8 cellular contexts compared by ENCODE assay signal in genomic region chrX:72308566-72309296, GRCh38. TPM values are rescaled to one million over a fixed set of nuclear protein-coding genes. Genes with fewer than 3 reads are reported as not detected.
A peak's percentile ranks its signal among the peaks of the same experiment; 100 is the strongest.
DNase-seq lines count a peak whose midpoint lies in the region; ATAC-seq, FAIRE-seq and TF ChIP-seq lines count a peak whose summit lies in the region.

No MANE protein-coding gene starts in this region.

- H3K27ac Mint-ChIP-seq in Calu3 (ENCODE audit: unreplicated experiment) (no peak overlapping the region), nephron progenitor cell (no peak overlapping the region)
- no peak overlapping the region for H3K27ac Mint-ChIP-seq in activated T-helper 17 cell treated with anti-CD3 and anti-CD28 coated beads, Interleukin-2, amount 50 U/mL, for 72 hours

- H3K27me3 Mint-ChIP-seq in Calu3 (ENCODE audit: unreplicated experiment) (peaks cover 50% of the 10 kb centered on the region), nephron progenitor cell (ENCODE audit: low read depth, poor library complexity) (peaks cover 22% of the 10 kb centered on the region)
- peaks cover 30% of the 10 kb centered on the region for H3K27me3 Mint-ChIP-seq in activated T-helper 17 cell treated with anti-CD3 and anti-CD28 coated beads, Interleukin-2, amount 50 U/mL, for 72 hours

- H3K27me3 ChIP-seq in foreskin keratinocyte = peaks cover 48% of the 10 kb centered on the region

- H3K4me3 Mint-ChIP-seq in Calu3 (ENCODE audit: low read depth, unreplicated experiment) (peak overlapping the region; percentile 57), nephron progenitor cell (peak overlapping the region; percentile 90)
- peak overlapping the region; percentile 77 for H3K4me3 Mint-ChIP-seq in activated T-helper 17 cell treated with anti-CD3 and anti-CD28 coated beads, Interleukin-2, amount 50 U/mL, for 72 hours

- H3K4me1 Mint-ChIP-seq in Calu3 (ENCODE audit: low read depth, unreplicated experiment) (peaks cover 7% of the 10 kb centered on the region), nephron progenitor cell (peaks cover 26% of the 10 kb centered on the region)
- H3K4me1 Mint-ChIP-seq in activated T-helper 17 cell treated with anti-CD3 and anti-CD28 coated beads, Interleukin-2, amount 50 U/mL, for 72 hours = no peaks in the 10 kb centered on the region

- no peak for FAIRE-seq in urothelium cell line (lab: Jason Lieb, UNC)

- peak; percentile 68 for DNase-seq in Calu3
- DNase-seq in NCI-H510A (lab: John Stamatoyannopoulos, UW) = peak; percentile 55
- peak; percentile 37 to 63 for DNase-seq in foreskin keratinocyte
- DNase-seq in nephron progenitor cell = peak; percentile 72
- peak; percentile 72 for DNase-seq in urothelium cell line (ENCODE audit: low spot score)

- BruUV-seq in Calu3 (replicated peaks; lab: Mats Ljungman, UMichigan) = no TSS peak

- no peaks in the 10 kb centered on the region for H3K4me1 ChIP-seq in foreskin keratinocyte

- TF ChIP-seq CTCF in Calu3 (IDR thresholded peaks at IDR 0.05; ENCODE audit: unreplicated experiment) (no peak), foreskin keratinocyte (conservative IDR thresholded peaks at IDR 0.05) (no peak), nephron progenitor cell (IDR thresholded peaks at IDR 0.05) (no peak)

- CTCF ChIA-PET in Calu3 (lab: Charles Lee) = interaction anchor here (0.7 to 1.4 kb wide), 4 partner anchors 8 to 1092 kb away, joined by 3 to 4 read pairs (median 3); partner anchors contain the start of gene RPS4X

- intact Hi-C loops in Calu3 (cut with micrococcal nuclease; ENCODE audit: unreplicated experiment) = no loop called here

- peak; percentile 62 for ATAC-seq in HG02642 (IDR thresholded peaks at IDR 0.05; ENCODE audit: poor library complexity, unreplicated experiment)
- ATAC-seq in activated T-helper 17 cell treated with anti-CD3 and anti-CD28 coated beads, Interleukin-2, amount 50 U/mL, for 72 hours (replicated peaks) = no peak
- ATAC-seq in foreskin keratinocyte = peak; percentile 68
- no peak for ATAC-seq in HG03439 (IDR thresholded peaks at IDR 0.05; ENCODE audit: unreplicated experiment)

- H3K9me3 Mint-ChIP-seq in Calu3 (ENCODE audit: low read depth, unreplicated experiment) (no peaks in the 10 kb centered on the region), nephron progenitor cell (peaks cover 41% of the 10 kb centered on the region)
- H3K9me3 Mint-ChIP-seq in activated T-helper 17 cell treated with anti-CD3 and anti-CD28 coated beads, Interleukin-2, amount 50 U/mL, for 72 hours = no peaks in the 10 kb centered on the region

- no peak overlapping the region for H3K27ac ChIP-seq in foreskin keratinocyte

- H3K36me3 Mint-ChIP-seq in Calu3 (ENCODE audit: insufficient read depth, unreplicated experiment) (peaks cover 24% of the 10 kb centered on the region), nephron progenitor cell (ENCODE audit: low read depth) (peaks cover 6% of the 10 kb centered on the region)
- H3K36me3 Mint-ChIP-seq in activated T-helper 17 cell treated with anti-CD3 and anti-CD28 coated beads, Interleukin-2, amount 50 U/mL, for 72 hours (ENCODE audit: low read depth) = no peaks in the 10 kb centered on the region

RNA-seq across cellular contexts. Expression of gene CITED1, which starts 3.0 kb away (rescaled TPM):
- total RNA-seq in Calu3 (2022) (0.78 TPM in 1 of 2 replicates, not detected in the other), foreskin keratinocyte (0.28 TPM in 1 of 2 replicates, not detected in the other)
- not detected for total RNA-seq in activated T-helper 17 cell treated with anti-CD3 and anti-CD28 coated beads, Interleukin-2, amount 50 U/mL, for 72 hours
- 0.16 and 0.22 TPM in 2 replicates for polyA plus RNA-seq in foreskin keratinocyte

RNA-seq across cellular contexts. Expression of gene RPS4X, which starts 31.7 kb away (rescaled TPM):
- 621 and 665 TPM in 2 replicates for total RNA-seq in Calu3 (2022)
- 1,000 to 10,000 TPM; 1,150 to 1,442 TPM for total RNA-seq in activated T-helper 17 cell treated with anti-CD3 and anti-CD28 coated beads, Interleukin-2, amount 50 U/mL, for 72 hours
- total RNA-seq in foreskin keratinocyte = 795 and 855 TPM in 2 replicates
- polyA plus RNA-seq in foreskin keratinocyte = 1,037 and 1,115 TPM in 2 replicates

Comparison
In these comparisons a context has a peak if more than half of its experiments do, and no peak if none do; other contexts are left out.
1. ATAC-seq: peak in HG02642 (single experiment) and foreskin keratinocyte (single experiment); none in activated T-helper 17 cell treated with anti-CD3 and anti-CD28 coated beads, Interleukin-2, amount 50 U/mL, for 72 hours (single experiment) and HG03439 (single experiment).
2. Peak in every context shown above with its lines, with median percentiles within 50 percentile points of each other: DNase-seq and H3K4me3 Mint-ChIP-seq.